ENCODE assay signal across 1 cellular context in genomic region chr10:59362184-59362966, GRCh38.
A peak's percentile ranks its signal among the peaks of the same experiment; 100 is the strongest.
TF ChIP-seq lines count a peak whose summit lies in the region.

Gene FAM13C, minus strand, starts transcription at chr10:59362549. Its CDS starts 89 bp downstream, at chr10:59362460.

TF ChIP-seq in Ishikawa, 13 proteins besides CTCF, POLR2A, EP300 and RAD21:
- TF ChIP-seq REST (IDR thresholded peaks at IDR 0.05; ENCODE audit: low read depth), result no peak
- no peak for TF ChIP-seq ZBTB7A (IDR thresholded peaks at IDR 0.05; ENCODE audit: low read depth)
- no peak for TF ChIP-seq YY1 (IDR thresholded peaks at IDR 0.05; ENCODE audit: low read depth)
- TF ChIP-seq TEAD4 (IDR thresholded peaks at IDR 0.05), result no peak
- no peak for TF ChIP-seq TCF12 (IDR thresholded peaks at IDR 0.05; ENCODE audit: low read depth)
- peak; percentile 49; the same call in 1 of the 2 replicates for TF ChIP-seq MAX (IDR thresholded peaks at IDR 0.05)
- TF ChIP-seq TAF1 (IDR thresholded peaks at IDR 0.05; ENCODE audit: low read depth), result no peak
- no peak for TF ChIP-seq FOXM1 (IDR thresholded peaks at IDR 0.05; ENCODE audit: borderline replicate concordance, low read depth)
TF ChIP-seq in Ishikawa: peak in this region for 1.
